ENCODE assay signal across 29 cellular contexts in the genomic region with DNA sequence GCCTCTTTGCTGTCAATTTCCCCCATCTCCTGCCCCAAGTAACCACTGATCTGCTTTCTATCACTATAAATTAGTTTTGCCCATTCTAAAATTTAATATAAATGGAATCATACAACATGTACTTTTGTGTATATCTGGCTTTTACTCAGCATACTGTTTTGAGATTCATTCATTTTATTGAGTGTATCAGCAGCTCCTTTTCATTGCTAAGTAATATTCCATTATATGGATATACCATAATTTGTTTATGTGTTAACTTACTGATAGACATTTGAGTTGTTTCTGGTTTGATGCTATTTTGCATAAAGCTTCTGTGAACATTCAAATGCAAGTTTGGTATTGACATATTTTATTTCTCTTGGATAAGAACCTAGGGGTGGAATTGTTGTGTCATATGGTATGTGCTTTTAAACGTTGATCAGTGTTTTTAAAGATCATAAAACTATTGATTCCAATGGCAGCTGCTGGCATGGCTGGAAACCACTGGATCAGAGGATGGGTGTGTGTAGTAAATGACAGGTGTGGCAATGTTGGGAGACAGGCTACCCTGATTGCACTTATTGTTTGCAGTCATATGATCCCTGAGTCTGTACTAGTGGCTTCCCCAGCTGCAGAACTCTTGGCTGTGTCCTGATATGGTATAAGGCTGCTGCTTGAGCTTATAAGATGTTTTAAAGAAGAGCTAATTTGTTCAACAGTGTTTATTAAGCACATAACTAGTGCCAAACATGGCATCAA.
"Had no signal": no experiment of that assay in that cellular context is flagged by ENCODE, and none has a peak within 500 bp of the region (broad histone marks: within the 10 kb centered on the region; RNA-seq: fewer than 3 reads in every experiment).

No MANE protein-coding gene starts in this region.

- DNase-seq: activated CD4-positive, alpha-beta T cell treated with anti-CD3 and anti-CD28 coated beads, Interleukin-2, amount 10 ng/mL, durations not matched to agents 24 days and 14 days; activated CD4-positive, alpha-beta T cell treated with anti-CD3 and anti-CD28 coated beads, Interleukin-2, amount 50 U/mL, for 4 hours; activated CD8-positive, alpha-beta T cell treated with anti-CD3 and anti-CD28 coated beads for 36 hours; activated effector memory CD4-positive, alpha-beta T cell treated with anti-CD3 and anti-CD28 coated beads, Interleukin-2, amount 50 U/mL, for 16 hours; activated naive CD4-positive, alpha-beta T cell; activated naive CD4-positive, alpha-beta T cell treated with anti-CD3 and anti-CD28 coated beads, Interleukin-2, amount 50 U/mL, for 16 hours; activated naive CD8-positive, alpha-beta T cell treated with anti-CD3 and anti-CD28 coated beads for 36 hours; activated T-cell treated with anti-CD3 and anti-CD28 coated beads, Interleukin-2, amount 50 U/mL, for 1 hour; activated T-cell treated with anti-CD3 and anti-CD28 coated beads, Interleukin-2, amount 50 U/mL, for 72 hours; amniotic stem cell; aorta; brain microvascular endothelial cell; Karpas-422; NCI-H1048; NCI-H1105 treated with DMSO at 0.1 percent for 48 hours; NCI-H1436; NCI-H1694; NCI-H1930; NCI-H2171 treated with DMSO at 0.1 percent for 48 hours; NCI-H2227 treated with DMSO at 0.1 percent for 48 hours; NCI-H446; NCI-H510A treated with DMSO at 0.1 percent for 48 hours; NCI-H526 treated with DMSO at 0.1 percent for 48 hours; NK-92 treated with Interleukin-12 subunit alpha and Interleukin-12 subunit beta, amount 100 ng/mL, for 24 hours; PC-3; Peyer's patch; Right ventricle myocardium superior had no signal

- ATAC-seq: activated CD8-positive, alpha-beta T cell treated with anti-CD3 and anti-CD28 coated beads for 36 hours; activated T-cell treated with anti-CD3 and anti-CD28 coated beads, Interleukin-2, amount 50 U/mL, for 72 hours; activated T-helper 17 cell treated with anti-CD3 and anti-CD28 coated beads, Interleukin-2, amount 50 U/mL, for 72 hours; PC-3 had no signal

- H3K4me3 ChIP-seq: Peyer's patch had no signal

- H3K36me3 ChIP-seq: brain microvascular endothelial cell had no signal

- H3K27ac ChIP-seq: brain microvascular endothelial cell, Peyer's patch had no signal

- H3K27me3 ChIP-seq: brain microvascular endothelial cell, Peyer's patch had no signal

- H3K4me1 ChIP-seq: Peyer's patch had no signal

- H3K9me3 ChIP-seq: Peyer's patch had no signal

- FAIRE-seq: TTC549 had no signal
